Comparison of ENCODE assay signal across 13 cellular contexts in the genomic region with DNA sequence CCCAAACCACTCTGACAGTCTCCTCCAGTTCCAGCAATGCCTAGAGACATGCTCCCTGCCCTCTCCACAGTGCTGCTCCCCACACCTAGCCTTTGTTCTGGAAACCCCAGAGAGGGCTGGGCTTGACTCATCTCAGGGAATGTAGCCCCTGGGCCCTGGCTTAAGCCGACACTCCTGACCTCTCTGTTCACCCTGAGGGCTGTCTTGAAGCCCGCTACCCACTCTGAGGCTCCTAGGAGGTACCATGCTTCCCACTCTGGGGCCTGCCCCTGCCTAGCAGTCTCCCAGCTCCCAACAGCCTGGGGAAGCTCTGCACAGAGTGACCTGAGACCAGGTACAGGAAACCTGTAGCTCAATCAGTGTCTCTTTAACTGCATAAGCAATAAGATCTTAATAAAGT. TPM values are rescaled to one million over a fixed set of nuclear protein-coding genes. Genes with fewer than 3 reads are reported as not detected.
A peak's percentile ranks its signal among the peaks of the same experiment; 100 is the strongest.
DNase-seq lines count a peak whose midpoint lies in the region; ATAC-seq, FAIRE-seq and TF ChIP-seq lines count a peak whose summit lies in the region.
"Had no signal": no experiment of that assay in that cellular context is flagged by ENCODE, and none has a peak within 500 bp of the region (broad histone marks: within the 10 kb centered on the region; RNA-seq: fewer than 3 reads in every experiment).

No MANE protein-coding gene starts in this region.

- DNase-seq in HepG2 (ENCODE audit: low spot score) (no peak), mammary epithelial cell (no peak), neuronal stem cell (ENCODE audit: low spot score) (no peak), upper lobe of right lung (peak; percentile 38), A172 (ENCODE audit: low spot score) (no peak), amniotic stem cell (lab: John Stamatoyannopoulos, UW) (no peak)
- DNase-seq: activated CD4-positive, alpha-beta T cell treated with anti-CD3 and anti-CD28 coated beads for 4 hours; cerebellar nuclear complex; glutamatergic neuron; mucosa of descending colon; SHP77 had no signal

- H2BK15ac ChIP-seq in neuronal stem cell (ENCODE audit: low read length), result no peak overlapping the region

- peaks cover 3% of the 10 kb centered on the region for H3K79me1 ChIP-seq in neuronal stem cell (ENCODE audit: low read depth, low read length)

- H3K23ac ChIP-seq in neuronal stem cell (ENCODE audit: low read depth, low read length, poor library complexity), result no peak overlapping the region

- H3K9me3 ChIP-seq in liver (ENCODE audit: control insufficient read depth in 4 of 4, low read length in 3 of 4), result no peaks in the 10 kb centered on the region
- H3K9me3 ChIP-seq in HepG2 (ENCODE audit: low read length), result no peaks in the 10 kb centered on the region
- H3K9me3 ChIP-seq in mammary epithelial cell (replicated peaks; ENCODE audit: insufficient read depth, low read length), result no peaks in the 10 kb centered on the region
- H3K9me3 ChIP-seq in neuronal stem cell (replicated peaks in 1 of 2; ENCODE audit: control insufficient read depth in 2 of 2, insufficient read depth in 1 of 2, low read depth in 1 of 2, low read length in 2 of 2), result no peaks in the 10 kb centered on the region
- H3K9me3 ChIP-seq in upper lobe of right lung, result no peaks in the 10 kb centered on the region
- H3K9me3 ChIP-seq: mucosa of descending colon had no signal

- intact Hi-C loops in HepG2 (cut with micrococcal nuclease; ENCODE audit: unreplicated experiment), result no loop called here
- intact Hi-C loops in mammary epithelial cell (cut with micrococcal nuclease), result no loop called here
- intact Hi-C loops in upper lobe of right lung (cut with DNase I), result loop anchor here (10.0 kb wide), 1 partner anchor 66 kb away; the partner anchor contains the start of genes CD14 and TMCO6

- no peak for ATAC-seq in HepG2
- no peak for ATAC-seq in upper lobe of right lung
- ATAC-seq in GM19035 (IDR thresholded peaks at IDR 0.05; ENCODE audit: unreplicated experiment), result no peak
- ATAC-seq: mucosa of descending colon had no signal

- TF ChIP-seq POLR2A in HepG2 (IDR thresholded peaks at IDR 0.05; ENCODE audit: insufficient read depth in 1 of 2, low read depth in 2 of 2, low read length in 2 of 2), result no peak

- WGBS in liver, result 98% methylated on average over 2 of the region's 2 CpGs
- WGBS in HepG2 (ENCODE audit: low lambda C conversion rate), result 68% methylated on average over 2 of the region's 2 CpGs
- WGBS in mammary epithelial cell (ENCODE audit: low coverage, missing lambda C conversion rate), result 100% methylated on average over 2 of the region's 2 CpGs
- WGBS in neuronal stem cell (ENCODE audit: extremely low coverage in 2 of 2, insufficient read length in 2 of 2, insufficient replicate concordance in 1 of 2), 2 donors, result no CpG with 5 or more reads among the region's 2 CpGs

- TF ChIP-seq RAD21 in liver (IDR thresholded peaks at IDR 0.05), result no peak
- TF ChIP-seq RAD21 in HepG2 (CRISPR knock-in tag; IDR thresholded peaks at IDR 0.05), result no peak

- peaks cover 6 to 20% (median 15%) of the 10 kb centered on the region in 4 donors for H3K36me3 ChIP-seq in liver (ENCODE audit: control insufficient read depth in 4 of 4, insufficient read depth in 3 of 4, low read depth in 1 of 4, low read length in 3 of 4)
- H3K36me3 ChIP-seq in HepG2 (replicated peaks in 1 of 2; ENCODE audit: control insufficient read depth in 1 of 2, insufficient read depth in 2 of 2, low read length in 2 of 2), result no peaks in the 10 kb centered on the region
- H3K36me3 ChIP-seq in mammary epithelial cell (ENCODE audit: insufficient read depth, low read length), result peaks cover 8% of the 10 kb centered on the region
- H3K36me3 ChIP-seq in neuronal stem cell (replicated peaks in 1 of 2; ENCODE audit: control insufficient read depth in 2 of 2, insufficient read depth in 2 of 2, low read length in 2 of 2), result peaks cover 19 to 31% of the 10 kb centered on the region in 2 donors
- peaks cover 17% of the 10 kb centered on the region for H3K36me3 ChIP-seq in upper lobe of right lung

- H2AK5ac ChIP-seq in neuronal stem cell (ENCODE audit: low read depth, low read length), result no peak overlapping the region

- TF ChIP-seq EP300 in HepG2 (IDR thresholded peaks at IDR 0.05; ENCODE audit: low read depth in 2 of 2, low read length in 2 of 2) (no peak), HepG2 (CRISPR knock-in tag; IDR thresholded peaks at IDR 0.05; ENCODE audit: borderline replicate concordance) (no peak)

- no peak overlapping the region for H4K8ac ChIP-seq in neuronal stem cell (ENCODE audit: low read depth, low read length)

- peak overlapping the region; percentile 44 for H4K91ac ChIP-seq in neuronal stem cell (ENCODE audit: low read depth, low read length, poor library complexity)

- H4K20me1 ChIP-seq in HepG2 (ENCODE audit: insufficient read depth, low read length) (no peaks in the 10 kb centered on the region), mammary epithelial cell (ENCODE audit: insufficient read depth, low read length) (no peaks in the 10 kb centered on the region)

- no peak for TF ChIP-seq CTCF in liver (IDR thresholded peaks at IDR 0.05; ENCODE audit: low read depth, low read length, missing input control)
- TF ChIP-seq CTCF in HepG2 (CRISPR knock-in tag; IDR thresholded peaks at IDR 0.05), result no peak
- no peak for TF ChIP-seq CTCF in mammary epithelial cell (conservative IDR thresholded peaks at IDR 0.05 in 1 of 2, IDR thresholded peaks at IDR 0.05 in 1 of 2; ENCODE audit: extremely low read depth in 1 of 2, insufficient read depth in 1 of 2, low read depth in 1 of 2, low read length in 2 of 2)
- no peak for TF ChIP-seq CTCF in upper lobe of right lung (IDR thresholded peaks at IDR 0.05)

- in situ Hi-C loops in HepG2 (cut with HindIII; ENCODE audit: extremely low pct_ligation_motif_present, low pct_unique_long_range_greater_than_20kb), result loop anchor here (10.0 kb wide), 1 partner anchor 156 kb away; no protein-coding TSS in a partner anchor
- in situ Hi-C loops in mammary epithelial cell (cut with MboI; ENCODE audit: low sequenced_read_pairs in 2 of 2), result loop anchor here in 1 of 2 donors (10.0 kb wide), 1 partner anchor 156 kb away; no protein-coding TSS in a partner anchor

- H2AFZ ChIP-seq in HepG2 (ENCODE audit: low read length), result no peak overlapping the region
- H2AFZ ChIP-seq in mammary epithelial cell (ENCODE audit: low read depth, low read length), result no peak overlapping the region
- no peak overlapping the region for H2AFZ ChIP-seq in neuronal stem cell (ENCODE audit: low read length)

- H3K4ac ChIP-seq in neuronal stem cell (ENCODE audit: low read length), result no peak overlapping the region

- no peak for FAIRE-seq in HepG2 (lab: Jason Lieb, UNC)

- dilution Hi-C loops in mammary epithelial cell (cut with HindIII; ENCODE audit: low sequenced_read_pairs), result loop anchor here (5.0 kb wide), 1 partner anchor 79 kb away; the partner anchor contains the start of genes IK and NDUFA2

- H3K18ac ChIP-seq in neuronal stem cell (ENCODE audit: low read length), result no peak overlapping the region

- H3K4me3 ChIP-seq in liver (ENCODE audit: low read depth in 1 of 3, low read length in 3 of 3) (no peak overlapping the region), HepG2 (replicated peaks in 1 of 3; ENCODE audit: insufficient read depth in 1 of 3, low read depth in 2 of 3, low read length in 3 of 3) (no peak overlapping the region), mammary epithelial cell (replicated peaks in 1 of 3; ENCODE audit: insufficient read depth in 1 of 3, low read depth in 2 of 3, low read length in 3 of 3) (no peak overlapping the region), neuronal stem cell (ENCODE audit: low read length in 2 of 2) (no peak overlapping the region), upper lobe of right lung (no peak overlapping the region)
- H3K4me3 ChIP-seq: mucosa of descending colon had no signal

- H3K4me2 ChIP-seq in HepG2 (ENCODE audit: low read depth, low read length) (no peak overlapping the region), mammary epithelial cell (ENCODE audit: insufficient read depth, low read depth, low read length) (no peak overlapping the region), neuronal stem cell (ENCODE audit: insufficient read depth, low read length, poor library complexity, severe bottlenecking) (no peak overlapping the region)

- H3K27ac ChIP-seq in liver (ENCODE audit: low read depth in 1 of 2, low read length in 2 of 2) (peak overlapping the region; percentile 27 to 44), HepG2 (ENCODE audit: extremely low read length, insufficient read depth, low read length) (no peak overlapping the region), mammary epithelial cell (ENCODE audit: insufficient read depth, low read depth, low read length) (no peak overlapping the region), neuronal stem cell (replicated peaks; ENCODE audit: low read length) (no peak overlapping the region), upper lobe of right lung (peak overlapping the region; percentile 86)

- H3K27me3 ChIP-seq in liver (ENCODE audit: control insufficient read depth in 4 of 4, insufficient read depth in 4 of 4, low read length in 3 of 4) (no peaks in the 10 kb centered on the region), HepG2 (ENCODE audit: control insufficient read depth in 1 of 2, insufficient read depth in 2 of 2, low read length in 2 of 2) (peaks cover 0 to 3% of the 10 kb centered on the region in 2 experiments; a peak in 1 of 5 replicates), mammary epithelial cell (ENCODE audit: insufficient read depth, low read length) (no peaks in the 10 kb centered on the region), neuronal stem cell (ENCODE audit: control insufficient read depth in 3 of 3, insufficient read depth in 3 of 3, low read depth in 1 of 3, low read length in 3 of 3) (no peaks in the 10 kb centered on the region), upper lobe of right lung (no peaks in the 10 kb centered on the region)

- POLR2A ChIA-PET in HepG2 (lab: Yijun Ruan, JAX), result no interaction called here

- peaks cover 15 to 67% (median 57%) of the 10 kb centered on the region in 4 donors for H3K4me1 ChIP-seq in liver (ENCODE audit: control insufficient read depth in 4 of 4, insufficient read depth in 4 of 4, low read length in 3 of 4)
- peaks cover 32% of the 10 kb centered on the region for H3K4me1 ChIP-seq in HepG2 (ENCODE audit: insufficient read depth, low read length)
- H3K4me1 ChIP-seq in mammary epithelial cell (ENCODE audit: insufficient read depth, low read length), result peaks cover 15% of the 10 kb centered on the region
- H3K4me1 ChIP-seq in neuronal stem cell (ENCODE audit: control insufficient read depth in 2 of 2, insufficient read depth in 1 of 2, low read depth in 1 of 2, low read length in 2 of 2), result peaks cover 4 to 6% of the 10 kb centered on the region in 2 donors
- peaks cover 50% of the 10 kb centered on the region for H3K4me1 ChIP-seq in upper lobe of right lung

- no TSS peak for BruUV-seq in HepG2 (replicated peaks; lab: Mats Ljungman, UMichigan)
- TSS peak; percentile 4 for BruUV-seq in mammary epithelial cell (replicated peaks; lab: Mats Ljungman, UMichigan)

- H3K14ac ChIP-seq in neuronal stem cell (ENCODE audit: low read length), result no peak overlapping the region

- no peak overlapping the region for H2BK120ac ChIP-seq in neuronal stem cell (ENCODE audit: low read depth, low read length)

- H2BK5ac ChIP-seq in neuronal stem cell (ENCODE audit: low read length), result no peak overlapping the region

- no peaks in the 10 kb centered on the region for H3K79me2 ChIP-seq in HepG2 (ENCODE audit: insufficient read depth, low read length)
- H3K79me2 ChIP-seq in mammary epithelial cell (ENCODE audit: insufficient read depth, low read length), result peaks cover 32% of the 10 kb centered on the region

- CTCF ChIA-PET in HepG2 (lab: Yijun Ruan, JAX; ENCODE audit: low intra/inter-chr PET ratio, low total read pairs), result no interaction called here
- CTCF ChIA-PET in mammary epithelial cell (lab: Charles Lee; ENCODE audit: low non-redundant PET), result no interaction called here

- H2BK12ac ChIP-seq in neuronal stem cell (ENCODE audit: low read length), result no peak overlapping the region

- H3K9ac ChIP-seq in liver (ENCODE audit: low read depth in 1 of 2, low read length in 2 of 2), result peak overlapping the region in 1 of 2 donors; percentile 39
- H3K9ac ChIP-seq in HepG2 (ENCODE audit: insufficient read depth, low read depth, low read length), result no peak overlapping the region
- no peak overlapping the region for H3K9ac ChIP-seq in mammary epithelial cell (ENCODE audit: insufficient read depth, low read length)
- no peak overlapping the region for H3K9ac ChIP-seq in neuronal stem cell (ENCODE audit: low read depth, low read length, poor library complexity)

RNA-seq across cellular contexts. Expression of gene SLC35A4, which starts 4.0 kb away (rescaled TPM):
- total RNA-seq in liver (10 to 100 TPM; 17.5 to 31.5 TPM), HepG2 (2016; rRNA removed; fragmentation: Illumina TruSeq; extraction: Trizol) (0.71 and 0.95 TPM in 2 replicates), mammary epithelial cell (10 to 100 TPM; 24.0 to 62.2 TPM), upper lobe of right lung (89.4 TPM)
- polyA plus RNA-seq in liver (10 to 100 TPM; 21.7 to 37.0 TPM), HepG2 (2011; rRNA removed) (4.0 and 5.0 TPM in 2 replicates), mammary epithelial cell (89.7 TPM)
- total RNA-seq in HepG2 (2016; cell fraction: cytosol; rRNA removed; fragmentation: Illumina TruSeq; extraction: Trizol; ENCODE audit: low read depth), result 0.18 and 0.20 TPM in 2 replicates
- 0.55 and 1.4 TPM in 2 replicates for total RNA-seq in HepG2 (2016; cell fraction: insoluble cytoplasmic fraction; rRNA removed; fragmentation: Illumina TruSeq; extraction: Trizol)
- 1.3 TPM in 2 replicates for total RNA-seq in HepG2 (2016; cell fraction: membrane; rRNA removed; fragmentation: Illumina TruSeq; extraction: Trizol)
- total RNA-seq in HepG2 (2016; cell fraction: nucleus; rRNA removed; fragmentation: Illumina TruSeq; extraction: Trizol), result 0.50 and 1.2 TPM in 2 replicates
- polyA plus RNA-seq in HepG2 (2011; cell fraction: cytosol; rRNA removed), result 2.0 and 2.4 TPM in 2 replicates
- 1.8 and 2.8 TPM in 2 replicates for polyA plus RNA-seq in HepG2 (2011; cell fraction: nucleus; rRNA removed)
- polyA plus RNA-seq in HepG2 (2012), result 1.7 and 2.1 TPM in 2 replicates
- 0.37 and 0.50 TPM in 2 replicates for polyA plus RNA-seq in HepG2 (2016; cell fraction: cytosol; fragmentation: Illumina TruSeq; extraction: Trizol; ENCODE audit: low read depth)
- 1.2 and 1.3 TPM in 2 replicates for polyA plus RNA-seq in HepG2 (2016; cell fraction: insoluble cytoplasmic fraction; fragmentation: Illumina TruSeq; extraction: Trizol; ENCODE audit: low read depth)
- 1.8 TPM in 2 replicates for polyA plus RNA-seq in HepG2 (2016; cell fraction: membrane; fragmentation: Illumina TruSeq; extraction: Trizol; ENCODE audit: low read depth)
- 1.0 and 1.4 TPM in 2 replicates for polyA plus RNA-seq in HepG2 (2016; cell fraction: nucleus; fragmentation: Illumina TruSeq; extraction: Trizol; ENCODE audit: insufficient read depth, low read depth)
- polyA minus RNA-seq in HepG2 (2011; rRNA and poly(A)+ RNA removed; ENCODE audit: low replicate concordance), result 4.2 and 169 TPM in 2 replicates
- 0.79 TPM in 2 replicates for polyA minus RNA-seq in HepG2 (2011; cell fraction: cytosol; rRNA and poly(A)+ RNA removed)
- polyA minus RNA-seq in HepG2 (2011; cell fraction: nucleus; rRNA and poly(A)+ RNA removed), result 1.0 and 1.5 TPM in 2 replicates
- 193 TPM for polyA minus RNA-seq in mammary epithelial cell
- polyA plus RNA-seq in neuronal stem cell (2013, experiment 1 of 2), result 63.6 TPM
- polyA plus RNA-seq in neuronal stem cell (2013, experiment 2 of 2), result 61.2 TPM
- 51.2 and 59.8 TPM in 2 replicates for total RNA-seq in A172 (2014; rRNA removed; shearing (Covaris generic))

RNA-seq across cellular contexts. Expression of gene APBB3, which starts 4.3 kb away (rescaled TPM):
- total RNA-seq in liver (10 to 100 TPM in 1 of 2 donors, 1 to 10 TPM in 1; 4.6 to 29.1 TPM), HepG2 (2016; rRNA removed; fragmentation: Illumina TruSeq; extraction: Trizol) (0.22 and 0.38 TPM in 2 replicates), mammary epithelial cell (10 to 100 TPM; 12.2 to 18.4 TPM), upper lobe of right lung (25.8 TPM)
- polyA plus RNA-seq in liver (10 to 100 TPM; 10.1 to 40.5 TPM), HepG2 (2011; rRNA removed) (0.78 and 1.4 TPM in 2 replicates), mammary epithelial cell (6.4 TPM)
- total RNA-seq in HepG2 (2016; cell fraction: cytosol; rRNA removed; fragmentation: Illumina TruSeq; extraction: Trizol; ENCODE audit: low read depth), result not detected in 2 replicates
- total RNA-seq in HepG2 (2016; cell fraction: insoluble cytoplasmic fraction; rRNA removed; fragmentation: Illumina TruSeq; extraction: Trizol), result 0.24 TPM in 1 of 2 replicates, not detected in the other
- total RNA-seq in HepG2 (2016; cell fraction: membrane; rRNA removed; fragmentation: Illumina TruSeq; extraction: Trizol), result not detected in 2 replicates
- total RNA-seq in HepG2 (2016; cell fraction: nucleus; rRNA removed; fragmentation: Illumina TruSeq; extraction: Trizol), result 0.43 and 0.78 TPM in 2 replicates
- 0.17 and 0.21 TPM in 2 replicates for polyA plus RNA-seq in HepG2 (2011; cell fraction: cytosol; rRNA removed)
- 9.0 and 9.1 TPM in 2 replicates for polyA plus RNA-seq in HepG2 (2011; cell fraction: nucleus; rRNA removed)
- 0.38 and 0.51 TPM in 2 replicates for polyA plus RNA-seq in HepG2 (2012)
- not detected in 2 replicates for polyA plus RNA-seq in HepG2 (2016; cell fraction: cytosol; fragmentation: Illumina TruSeq; extraction: Trizol; ENCODE audit: low read depth)
- polyA plus RNA-seq in HepG2 (2016; cell fraction: insoluble cytoplasmic fraction; fragmentation: Illumina TruSeq; extraction: Trizol; ENCODE audit: low read depth), result not detected in 2 replicates
- polyA plus RNA-seq in HepG2 (2016; cell fraction: membrane; fragmentation: Illumina TruSeq; extraction: Trizol; ENCODE audit: low read depth), result not detected in 2 replicates
- 1.9 and 2.0 TPM in 2 replicates for polyA plus RNA-seq in HepG2 (2016; cell fraction: nucleus; fragmentation: Illumina TruSeq; extraction: Trizol; ENCODE audit: insufficient read depth, low read depth)
- 0.68 and 26.5 TPM in 2 replicates for polyA minus RNA-seq in HepG2 (2011; rRNA and poly(A)+ RNA removed; ENCODE audit: low replicate concordance)
- 0.70 TPM in 1 of 2 replicates, not detected in the other for polyA minus RNA-seq in HepG2 (2011; cell fraction: cytosol; rRNA and poly(A)+ RNA removed)
- polyA minus RNA-seq in HepG2 (2011; cell fraction: nucleus; rRNA and poly(A)+ RNA removed), result 1.3 and 3.2 TPM in 2 replicates
- polyA minus RNA-seq in mammary epithelial cell, result 3.4 TPM
- 10.0 TPM for polyA plus RNA-seq in neuronal stem cell (2013, experiment 1 of 2)
- 8.5 TPM for polyA plus RNA-seq in neuronal stem cell (2013, experiment 2 of 2)
- total RNA-seq in A172 (2014; rRNA removed; shearing (Covaris generic)), result 5.9 and 6.1 TPM in 2 replicates

RNA-seq across cellular contexts. Expression of gene SRA1, which starts 11.4 kb away (rescaled TPM):
- 10 to 100 TPM; 12.9 to 18.7 TPM for total RNA-seq in liver
- polyA plus RNA-seq in liver, result 10 to 100 TPM; 20.9 to 41.1 TPM
- 32.8 and 38.1 TPM in 2 replicates for total RNA-seq in HepG2 (2016; rRNA removed; fragmentation: Illumina TruSeq; extraction: Trizol)
- 39.0 and 47.9 TPM in 2 replicates for total RNA-seq in HepG2 (2016; cell fraction: cytosol; rRNA removed; fragmentation: Illumina TruSeq; extraction: Trizol; ENCODE audit: low read depth)
- 31.9 and 32.7 TPM in 2 replicates for total RNA-seq in HepG2 (2016; cell fraction: insoluble cytoplasmic fraction; rRNA removed; fragmentation: Illumina TruSeq; extraction: Trizol)
- total RNA-seq in HepG2 (2016; cell fraction: membrane; rRNA removed; fragmentation: Illumina TruSeq; extraction: Trizol), result 39.6 and 41.8 TPM in 2 replicates
- 15.1 and 15.3 TPM in 2 replicates for total RNA-seq in HepG2 (2016; cell fraction: nucleus; rRNA removed; fragmentation: Illumina TruSeq; extraction: Trizol)
- polyA plus RNA-seq in HepG2 (2011; rRNA removed), result 14.2 and 15.6 TPM in 2 replicates
- polyA plus RNA-seq in HepG2 (2011; cell fraction: cytosol; rRNA removed), result 16.8 and 19.0 TPM in 2 replicates
- 9.8 and 10.4 TPM in 2 replicates for polyA plus RNA-seq in HepG2 (2011; cell fraction: nucleus; rRNA removed)
- 11.6 and 17.9 TPM in 2 replicates for polyA plus RNA-seq in HepG2 (2012)
- 62.2 and 65.0 TPM in 2 replicates for polyA plus RNA-seq in HepG2 (2016; cell fraction: cytosol; fragmentation: Illumina TruSeq; extraction: Trizol; ENCODE audit: low read depth)
- polyA plus RNA-seq in HepG2 (2016; cell fraction: insoluble cytoplasmic fraction; fragmentation: Illumina TruSeq; extraction: Trizol; ENCODE audit: low read depth), result 33.8 and 43.4 TPM in 2 replicates
- 38.5 and 50.1 TPM in 2 replicates for polyA plus RNA-seq in HepG2 (2016; cell fraction: membrane; fragmentation: Illumina TruSeq; extraction: Trizol; ENCODE audit: low read depth)
- polyA plus RNA-seq in HepG2 (2016; cell fraction: nucleus; fragmentation: Illumina TruSeq; extraction: Trizol; ENCODE audit: insufficient read depth, low read depth), result 26.2 and 27.3 TPM in 2 replicates
- polyA minus RNA-seq in HepG2 (2011; rRNA and poly(A)+ RNA removed; ENCODE audit: low replicate concordance), result 8.3 and 20.3 TPM in 2 replicates
- polyA minus RNA-seq in HepG2 (2011; cell fraction: cytosol; rRNA and poly(A)+ RNA removed), result 8.6 and 9.0 TPM in 2 replicates
- 10.8 and 11.3 TPM in 2 replicates for polyA minus RNA-seq in HepG2 (2011; cell fraction: nucleus; rRNA and poly(A)+ RNA removed)
- total RNA-seq in mammary epithelial cell, result 10 to 100 TPM; 20.8 to 47.7 TPM
- polyA plus RNA-seq in mammary epithelial cell, result 39.4 TPM
- polyA minus RNA-seq in mammary epithelial cell, result 19.3 TPM
- 29.3 TPM for polyA plus RNA-seq in neuronal stem cell (2013, experiment 1 of 2)
- 29.1 TPM for polyA plus RNA-seq in neuronal stem cell (2013, experiment 2 of 2)
- 19.4 TPM for total RNA-seq in upper lobe of right lung
- total RNA-seq in A172 (2014; rRNA removed; shearing (Covaris generic)), result 55.0 and 57.1 TPM in 2 replicates

RNA-seq across cellular contexts. Expression of gene EIF4EBP3, which starts 21.2 kb away (rescaled TPM):
- 1 to 10 TPM; 1.4 to 1.5 TPM for total RNA-seq in liver
- 10 to 100 TPM; 14.6 to 55.8 TPM for polyA plus RNA-seq in liver
- total RNA-seq in HepG2 (2016; rRNA removed; fragmentation: Illumina TruSeq; extraction: Trizol), result 1.7 and 1.9 TPM in 2 replicates
- total RNA-seq in HepG2 (2016; cell fraction: cytosol; rRNA removed; fragmentation: Illumina TruSeq; extraction: Trizol; ENCODE audit: low read depth), result 0.91 and 1.5 TPM in 2 replicates
- total RNA-seq in HepG2 (2016; cell fraction: insoluble cytoplasmic fraction; rRNA removed; fragmentation: Illumina TruSeq; extraction: Trizol), result 0.37 and 1.7 TPM in 2 replicates
- total RNA-seq in HepG2 (2016; cell fraction: membrane; rRNA removed; fragmentation: Illumina TruSeq; extraction: Trizol), result 1.1 and 1.7 TPM in 2 replicates
- total RNA-seq in HepG2 (2016; cell fraction: nucleus; rRNA removed; fragmentation: Illumina TruSeq; extraction: Trizol), result not detected in 2 replicates
- 0.31 and 0.61 TPM in 2 replicates for polyA plus RNA-seq in HepG2 (2011; rRNA removed)
- polyA plus RNA-seq in HepG2 (2011; cell fraction: cytosol; rRNA removed), result 0.54 and 0.85 TPM in 2 replicates
- 1.5 and 2.3 TPM in 2 replicates for polyA plus RNA-seq in HepG2 (2011; cell fraction: nucleus; rRNA removed)
- polyA plus RNA-seq in HepG2 (2012), result 1.8 and 6.3 TPM in 2 replicates
- polyA plus RNA-seq in HepG2 (2016; cell fraction: cytosol; fragmentation: Illumina TruSeq; extraction: Trizol; ENCODE audit: low read depth), result 1.5 TPM in 2 replicates
- 0.44 and 2.1 TPM in 2 replicates for polyA plus RNA-seq in HepG2 (2016; cell fraction: insoluble cytoplasmic fraction; fragmentation: Illumina TruSeq; extraction: Trizol; ENCODE audit: low read depth)
- 2.5 and 3.0 TPM in 2 replicates for polyA plus RNA-seq in HepG2 (2016; cell fraction: membrane; fragmentation: Illumina TruSeq; extraction: Trizol; ENCODE audit: low read depth)
- 9.1 and 9.5 TPM in 2 replicates for polyA plus RNA-seq in HepG2 (2016; cell fraction: nucleus; fragmentation: Illumina TruSeq; extraction: Trizol; ENCODE audit: insufficient read depth, low read depth)
- polyA minus RNA-seq in HepG2 (2011; rRNA and poly(A)+ RNA removed; ENCODE audit: low replicate concordance), result 2.0 TPM in 1 of 2 replicates, not detected in the other
- polyA minus RNA-seq in HepG2 (2011; cell fraction: cytosol; rRNA and poly(A)+ RNA removed), result 1.1 and 1.2 TPM in 2 replicates
- not detected in 2 replicates for polyA minus RNA-seq in HepG2 (2011; cell fraction: nucleus; rRNA and poly(A)+ RNA removed)
- 1 to 10 TPM; 1.8 to 6.0 TPM for total RNA-seq in mammary epithelial cell
- 2.8 TPM for polyA plus RNA-seq in mammary epithelial cell
- not detected for polyA minus RNA-seq in mammary epithelial cell
- 6.6 TPM for polyA plus RNA-seq in neuronal stem cell (2013, experiment 1 of 2)
- 6.6 TPM for polyA plus RNA-seq in neuronal stem cell (2013, experiment 2 of 2)
- 21.4 TPM for total RNA-seq in upper lobe of right lung
- not detected in 2 replicates for total RNA-seq in A172 (2014; rRNA removed; shearing (Covaris generic))

Comparison
In these comparisons a context has a peak if more than half of its experiments do, and no peak if none do; other contexts are left out.
1. H3K27ac ChIP-seq: peak in liver (2 of 2) and upper lobe of right lung (single experiment); none in HepG2 (single experiment), mammary epithelial cell (single experiment) and neuronal stem cell (single experiment).
2. RNA of gene SLC35A4, which starts 4.0 kb away (total RNA-seq): 89.4 TPM in upper lobe of right lung (single experiment), 24.0 to 62.2 TPM in mammary epithelial cell, 51.2 to 59.8 TPM in A172 and 17.5 to 31.5 TPM in liver; 0.18 to 1.4 TPM in HepG2; every median in the first group is over 4 times any median in the second.